1 cellular context compared by ENCODE assay signal in the genomic region with DNA sequence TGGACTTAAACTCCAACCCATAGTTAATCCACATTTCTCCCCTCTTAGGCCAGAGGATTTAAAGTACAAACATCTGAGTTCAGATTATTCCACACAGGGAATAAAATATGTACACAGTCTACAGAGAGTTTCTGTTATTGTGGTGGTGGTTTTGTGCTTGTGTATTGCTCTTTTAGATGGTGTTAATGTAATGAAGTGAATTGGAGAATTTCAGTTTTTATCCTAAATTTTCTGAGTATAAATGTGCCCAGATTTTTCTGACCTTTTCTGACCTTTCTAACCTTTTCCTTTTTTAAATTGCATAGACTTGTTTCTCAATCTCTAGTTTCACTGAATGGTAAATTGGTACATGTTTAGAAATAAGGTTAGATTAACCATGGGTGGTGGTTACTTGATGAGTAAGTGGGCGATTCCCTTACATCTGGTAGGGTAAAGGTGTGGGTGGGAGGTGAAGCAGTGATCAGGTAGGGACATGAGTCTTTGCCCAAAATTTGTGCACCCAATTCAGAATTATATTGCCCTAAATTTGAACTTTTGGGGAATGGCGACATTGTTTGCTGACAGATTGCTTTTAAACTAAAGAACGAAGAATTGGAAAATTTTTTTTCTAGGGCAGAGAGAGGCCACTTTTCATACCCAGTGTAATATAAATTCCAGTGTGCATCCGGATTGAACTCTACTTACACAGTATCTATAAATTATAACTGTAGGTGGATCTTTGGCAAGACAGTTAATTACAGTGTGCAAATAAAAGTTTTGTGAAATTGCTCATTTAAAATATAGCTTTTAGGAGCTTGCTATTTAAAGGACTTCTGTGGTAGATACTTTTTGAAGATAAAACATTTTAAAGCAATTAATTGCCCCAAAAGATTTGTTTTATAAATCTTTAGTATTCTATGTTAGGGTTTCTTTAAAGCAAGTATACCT.
TF ChIP-seq lines count a peak whose summit lies in the region.

No MANE protein-coding gene starts in this region.

TF ChIP-seq in IMR-90, 13 proteins besides CTCF, POLR2A, EP300 and RAD21 (continued from another document):
- TF ChIP-seq SMC3 (IDR thresholded peaks at IDR 0.05; ENCODE audit: low read depth, low read length) (no peak), RFX5 (IDR thresholded peaks at IDR 0.05; ENCODE audit: low read depth, low read length) (no peak), BHLHE40 (IDR thresholded peaks at IDR 0.05; ENCODE audit: low read depth, low read length) (no peak), MAZ (IDR thresholded peaks at IDR 0.05; ENCODE audit: borderline replicate concordance, low read depth, low read length) (no peak), FOS (IDR thresholded peaks at IDR 0.05; ENCODE audit: low read depth, low read length) (no peak), CEBPB (IDR thresholded peaks at IDR 0.05; ENCODE audit: low read depth, low read length) (no peak), MXI1 (IDR thresholded peaks at IDR 0.05; ENCODE audit: borderline replicate concordance, low read depth, low read length) (no peak), NFE2L2 (IDR thresholded peaks at IDR 0.05; ENCODE audit: low read depth, low read length) (no peak), RCOR1 (IDR thresholded peaks at IDR 0.05; ENCODE audit: insufficient replicate concordance, low read length) (no peak)
- TF ChIP-seq, protein P1, sequence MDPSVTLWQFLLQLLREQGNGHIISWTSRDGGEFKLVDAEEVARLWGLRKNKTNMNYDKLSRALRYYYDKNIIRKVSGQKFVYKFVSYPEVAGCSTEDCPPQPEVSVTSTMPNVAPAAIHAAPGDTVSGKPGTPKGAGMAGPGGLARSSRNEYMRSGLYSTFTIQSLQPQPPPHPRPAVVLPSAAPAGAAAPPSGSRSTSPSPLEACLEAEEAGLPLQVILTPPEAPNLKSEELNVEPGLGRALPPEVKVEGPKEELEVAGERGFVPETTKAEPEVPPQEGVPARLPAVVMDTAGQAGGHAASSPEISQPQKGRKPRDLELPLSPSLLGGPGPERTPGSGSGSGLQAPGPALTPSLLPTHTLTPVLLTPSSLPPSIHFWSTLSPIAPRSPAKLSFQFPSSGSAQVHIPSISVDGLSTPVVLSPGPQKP (IDR thresholded peaks at IDR 0.05; ENCODE audit: borderline replicate concordance, low read depth, low read length), result no peak
